Comparison of ENCODE assay signal across 1 cellular context in the genomic region with DNA sequence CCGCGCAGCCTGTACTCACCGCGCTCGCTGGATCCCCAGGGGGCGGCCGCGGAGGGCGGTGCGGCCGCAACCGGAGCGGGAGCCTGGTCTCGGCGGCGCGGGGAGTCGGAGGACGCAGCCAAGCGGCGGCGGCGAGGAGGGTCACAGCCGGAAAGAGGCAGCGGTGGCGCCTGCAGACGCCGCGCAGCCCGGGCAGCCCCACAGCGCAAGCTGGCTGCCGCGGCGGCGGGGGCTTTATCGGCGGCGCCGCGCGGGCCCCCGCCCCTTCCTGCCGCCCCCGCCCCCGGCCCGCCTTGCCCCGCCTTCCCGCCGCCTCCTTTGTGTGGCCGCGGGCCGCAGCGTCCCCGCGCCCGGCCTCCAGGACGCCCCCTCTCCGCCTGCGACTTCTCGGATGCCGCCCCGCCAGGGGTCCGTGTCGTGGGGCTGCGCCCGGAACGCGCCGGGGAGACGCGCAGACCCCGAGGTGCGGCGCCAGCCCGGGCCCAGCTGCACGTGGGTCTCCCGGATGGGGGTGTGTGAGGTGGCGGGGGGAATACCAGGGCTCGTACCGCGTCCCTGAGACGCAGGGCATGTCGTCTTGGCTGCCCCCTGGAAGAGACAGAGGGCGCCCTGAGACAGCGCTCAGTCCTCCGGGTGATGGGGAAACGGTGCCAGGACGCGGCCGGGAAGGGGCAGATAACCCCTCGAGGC.
TF ChIP-seq lines count a peak whose summit lies in the region.

A gene with protein sequence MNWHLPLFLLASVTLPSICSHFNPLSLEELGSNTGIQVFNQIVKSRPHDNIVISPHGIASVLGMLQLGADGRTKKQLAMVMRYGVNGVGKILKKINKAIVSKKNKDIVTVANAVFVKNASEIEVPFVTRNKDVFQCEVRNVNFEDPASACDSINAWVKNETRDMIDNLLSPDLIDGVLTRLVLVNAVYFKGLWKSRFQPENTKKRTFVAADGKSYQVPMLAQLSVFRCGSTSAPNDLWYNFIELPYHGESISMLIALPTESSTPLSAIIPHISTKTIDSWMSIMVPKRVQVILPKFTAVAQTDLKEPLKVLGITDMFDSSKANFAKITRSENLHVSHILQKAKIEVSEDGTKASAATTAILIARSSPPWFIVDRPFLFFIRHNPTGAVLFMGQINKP (minus strand): TSS at position 207 of the 690 bp plus-strand sequence. CDS start 37,386 bp downstream, outside the sequence.

TF ChIP-seq in WTC11, 78 proteins besides CTCF, POLR2A, EP300 and RAD21 (continued from another document):
- peak; percentile 97 for TF ChIP-seq HMGXB4 (CRISPR knock-in tag; IDR thresholded peaks at IDR 0.05)
- TF ChIP-seq, protein P1, sequence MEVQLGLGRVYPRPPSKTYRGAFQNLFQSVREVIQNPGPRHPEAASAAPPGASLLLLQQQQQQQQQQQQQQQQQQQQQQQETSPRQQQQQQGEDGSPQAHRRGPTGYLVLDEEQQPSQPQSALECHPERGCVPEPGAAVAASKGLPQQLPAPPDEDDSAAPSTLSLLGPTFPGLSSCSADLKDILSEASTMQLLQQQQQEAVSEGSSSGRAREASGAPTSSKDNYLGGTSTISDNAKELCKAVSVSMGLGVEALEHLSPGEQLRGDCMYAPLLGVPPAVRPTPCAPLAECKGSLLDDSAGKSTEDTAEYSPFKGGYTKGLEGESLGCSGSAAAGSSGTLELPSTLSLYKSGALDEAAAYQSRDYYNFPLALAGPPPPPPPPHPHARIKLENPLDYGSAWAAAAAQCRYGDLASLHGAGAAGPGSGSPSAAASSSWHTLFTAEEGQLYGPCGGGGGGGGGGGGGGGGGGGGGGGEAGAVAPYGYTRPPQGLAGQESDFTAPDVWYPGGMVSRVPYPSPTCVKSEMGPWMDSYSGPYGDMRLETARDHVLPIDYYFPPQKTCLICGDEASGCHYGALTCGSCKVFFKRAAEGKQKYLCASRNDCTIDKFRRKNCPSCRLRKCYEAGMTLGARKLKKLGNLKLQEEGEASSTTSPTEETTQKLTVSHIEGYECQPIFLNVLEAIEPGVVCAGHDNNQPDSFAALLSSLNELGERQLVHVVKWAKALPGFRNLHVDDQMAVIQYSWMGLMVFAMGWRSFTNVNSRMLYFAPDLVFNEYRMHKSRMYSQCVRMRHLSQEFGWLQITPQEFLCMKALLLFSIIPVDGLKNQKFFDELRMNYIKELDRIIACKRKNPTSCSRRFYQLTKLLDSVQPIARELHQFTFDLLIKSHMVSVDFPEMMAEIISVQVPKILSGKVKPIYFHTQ (CRISPR knock-in tag; IDR thresholded peaks at IDR 0.05), result no peak
- 0 out of 2 replicates have a peak, but pooled peaks have one; percentile 37 for TF ChIP-seq FOXP1 (CRISPR knock-in tag; IDR thresholded peaks at IDR 0.05; ENCODE audit: borderline replicate concordance)
- peak; percentile 86 for TF ChIP-seq SP1 (CRISPR knock-in tag; conservative IDR thresholded peaks at IDR 0.05)
- peak; percentile 72; the same call in 1 of the 2 replicates for TF ChIP-seq RELA (CRISPR knock-in tag; IDR thresholded peaks at IDR 0.05; ENCODE audit: borderline replicate concordance)
- no peak for TF ChIP-seq ESRRA (CRISPR knock-in tag; IDR thresholded peaks at IDR 0.05; ENCODE audit: borderline replicate concordance)
- 0 out of 2 replicates have a peak, but pooled peaks have one; percentile 35 for TF ChIP-seq GABPB1 (CRISPR knock-in tag; IDR thresholded peaks at IDR 0.05)
- peak; percentile 54 for TF ChIP-seq ETV6 (CRISPR knock-in tag; IDR thresholded peaks at IDR 0.05)
- TF ChIP-seq HMGA2 (CRISPR knock-in tag; IDR thresholded peaks at IDR 0.05), result no peak
- peak; percentile 15; the same call in 1 of the 2 replicates for TF ChIP-seq ZNF138 (CRISPR knock-in tag; conservative IDR thresholded peaks at IDR 0.05)
- peak; percentile 45 for TF ChIP-seq USF2 (CRISPR knock-in tag; IDR thresholded peaks at IDR 0.05)
- TF ChIP-seq ZNF423 (CRISPR knock-in tag; IDR thresholded peaks at IDR 0.05), result peak; percentile 49
- TF ChIP-seq, protein P2, sequence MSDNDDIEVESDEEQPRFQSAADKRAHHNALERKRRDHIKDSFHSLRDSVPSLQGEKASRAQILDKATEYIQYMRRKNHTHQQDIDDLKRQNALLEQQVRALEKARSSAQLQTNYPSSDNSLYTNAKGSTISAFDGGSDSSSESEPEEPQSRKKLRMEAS (CRISPR knock-in tag; IDR thresholded peaks at IDR 0.05), result peak; percentile 79; the same call in 1 of the 2 replicates
- TF ChIP-seq NFATC4 (CRISPR knock-in tag; IDR thresholded peaks at IDR 0.05), result no peak
- TF ChIP-seq MLX (CRISPR knock-in tag; IDR thresholded peaks at IDR 0.05), result 0 out of 2 replicates have a peak, but pooled peaks have one; percentile 66
- TF ChIP-seq, protein P3, sequence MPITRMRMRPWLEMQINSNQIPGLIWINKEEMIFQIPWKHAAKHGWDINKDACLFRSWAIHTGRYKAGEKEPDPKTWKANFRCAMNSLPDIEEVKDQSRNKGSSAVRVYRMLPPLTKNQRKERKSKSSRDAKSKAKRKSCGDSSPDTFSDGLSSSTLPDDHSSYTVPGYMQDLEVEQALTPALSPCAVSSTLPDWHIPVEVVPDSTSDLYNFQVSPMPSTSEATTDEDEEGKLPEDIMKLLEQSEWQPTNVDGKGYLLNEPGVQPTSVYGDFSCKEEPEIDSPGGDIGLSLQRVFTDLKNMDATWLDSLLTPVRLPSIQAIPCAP (CRISPR knock-in tag; IDR thresholded peaks at IDR 0.05), result no peak
- TF ChIP-seq KAT7 (CRISPR knock-in tag; IDR thresholded peaks at IDR 0.05; ENCODE audit: borderline replicate concordance), result peak; percentile 24; the same call in 1 of the 2 replicates
- TF ChIP-seq TEAD1 (CRISPR knock-in tag; IDR thresholded peaks at IDR 0.05), result peak; percentile 37; the same call in 1 of the 2 replicates
- TF ChIP-seq ZNF232 (CRISPR knock-in tag; IDR thresholded peaks at IDR 0.05), result no peak
- no peak for TF ChIP-seq MXD4 (CRISPR knock-in tag; IDR thresholded peaks at IDR 0.05; ENCODE audit: borderline replicate concordance)
